ENCODE assay signal across 1 cellular context in the genomic region with DNA sequence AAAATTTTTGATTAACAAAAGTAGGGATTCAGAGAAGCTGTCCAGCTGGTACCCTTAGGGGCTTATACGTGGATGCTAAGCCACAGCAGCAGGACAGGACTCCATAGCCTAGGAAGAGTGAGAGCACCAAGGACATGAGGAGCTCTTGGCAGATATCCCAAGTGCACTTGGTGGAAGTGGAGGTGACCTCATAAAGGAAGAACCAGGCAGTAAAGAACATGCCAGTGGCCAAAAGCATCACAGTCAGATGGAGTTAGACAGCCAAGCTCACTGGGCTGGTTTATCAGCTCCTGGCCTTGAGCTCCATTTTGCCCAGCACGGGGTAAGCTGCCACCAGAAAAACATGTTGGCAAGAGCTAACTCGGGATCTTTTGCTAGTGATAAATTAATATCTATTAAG.
TF ChIP-seq lines count a peak whose summit lies in the region.

No MANE protein-coding gene starts in this region.

TF ChIP-seq in HepG2, 621 proteins besides CTCF, POLR2A, EP300 and RAD21 (continued from another document):
- TF ChIP-seq, protein P1, sequence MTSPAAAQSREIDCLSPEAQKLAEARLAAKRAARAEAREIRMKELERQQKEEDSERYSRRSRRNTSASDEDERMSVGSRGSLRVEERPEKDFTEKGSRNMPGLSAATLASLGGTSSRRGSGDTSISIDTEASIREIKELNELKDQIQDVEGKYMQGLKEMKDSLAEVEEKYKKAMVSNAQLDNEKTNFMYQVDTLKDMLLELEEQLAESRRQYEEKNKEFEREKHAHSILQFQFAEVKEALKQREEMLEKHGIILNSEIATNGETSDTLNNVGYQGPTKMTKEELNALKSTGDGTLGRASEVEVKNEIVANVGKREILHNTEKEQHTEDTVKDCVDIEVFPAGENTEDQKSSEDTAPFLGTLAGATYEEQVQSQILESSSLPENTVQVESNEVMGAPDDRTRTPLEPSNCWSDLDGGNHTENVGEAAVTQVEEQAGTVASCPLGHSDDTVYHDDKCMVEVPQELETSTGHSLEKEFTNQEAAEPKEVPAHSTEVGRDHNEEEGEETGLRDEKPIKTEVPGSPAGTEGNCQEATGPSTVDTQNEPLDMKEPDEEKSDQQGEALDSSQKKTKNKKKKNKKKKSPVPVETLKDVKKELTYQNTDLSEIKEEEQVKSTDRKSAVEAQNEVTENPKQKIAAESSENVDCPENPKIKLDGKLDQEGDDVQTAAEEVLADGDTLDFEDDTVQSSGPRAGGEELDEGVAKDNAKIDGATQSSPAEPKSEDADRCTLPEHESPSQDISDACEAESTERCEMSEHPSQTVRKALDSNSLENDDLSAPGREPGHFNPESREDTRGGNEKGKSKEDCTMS (CRISPR knock-in tag; conservative IDR thresholded peaks at IDR 0.05): no peak
- TF ChIP-seq ATF7 (IDR thresholded peaks at IDR 0.05): no peak
- no peak for TF ChIP-seq ATF7 (CRISPR knock-in tag; IDR thresholded peaks at IDR 0.05)
- no peak for TF ChIP-seq NRL (CRISPR knock-in tag; IDR thresholded peaks at IDR 0.05; ENCODE audit: borderline replicate concordance)
